Comparison of ENCODE assay signal across 8 cellular contexts in the genomic region with DNA sequence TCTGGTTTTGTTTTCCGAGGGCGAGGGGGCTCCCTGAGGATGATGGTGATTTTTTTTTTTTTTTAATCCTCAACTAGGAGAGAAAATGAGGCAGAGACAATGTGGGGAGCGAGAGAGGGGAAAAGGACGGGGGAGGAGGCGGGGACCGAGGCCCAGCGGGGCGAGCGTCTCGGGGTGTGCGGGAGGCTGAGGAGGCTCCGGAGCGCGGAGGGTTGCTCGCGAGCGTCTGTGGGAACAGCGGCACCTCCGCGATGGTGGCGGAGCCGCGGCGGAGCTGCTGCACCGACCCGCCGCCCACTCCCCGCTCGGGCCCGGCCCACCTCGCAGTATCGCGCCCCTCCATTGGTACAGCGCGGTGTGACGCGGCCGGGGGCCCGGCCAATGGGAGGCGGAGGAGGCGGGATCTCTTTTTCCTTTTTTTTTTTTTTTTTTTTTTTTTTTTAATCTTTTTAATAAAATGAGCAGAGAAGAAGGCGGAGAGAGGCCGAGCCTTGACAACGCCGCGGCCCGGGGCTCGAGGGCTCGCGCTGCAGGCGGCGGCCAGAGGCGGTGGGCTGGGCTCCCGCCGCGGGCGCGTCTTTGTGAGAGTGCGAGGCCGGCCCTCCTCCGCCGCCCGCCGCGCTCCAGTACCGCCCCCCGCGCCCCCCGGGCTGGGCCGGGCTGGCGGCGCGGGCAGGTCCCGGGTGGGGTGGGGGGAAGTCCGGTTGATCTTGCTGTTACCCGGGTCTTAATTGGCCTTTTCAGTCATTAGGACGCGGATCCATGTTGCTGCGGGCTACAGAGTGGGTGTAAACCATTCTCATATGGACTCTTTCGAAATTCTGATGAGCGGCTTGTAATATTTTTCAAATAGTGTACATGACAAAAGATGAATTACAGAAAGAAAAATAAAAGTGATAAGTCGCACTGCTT. TPM values are rescaled to one million over a fixed set of nuclear protein-coding genes. Genes with fewer than 3 reads are reported as not detected.
DNase-seq lines count a peak whose midpoint lies in the region; ATAC-seq and TF ChIP-seq lines count a peak whose summit lies in the region.

A gene (minus strand): TSS at position 228 of the 912 bp plus-strand sequence.

- no peaks in the 10 kb centered on the region for H3K36me3 Mint-ChIP-seq in activated naive CD8-positive, alpha-beta T cell treated with anti-CD3 and anti-CD28 coated beads for 36 hours

- H3K9me2 ChIP-seq in SU-DHL-6 (replicated peaks; ENCODE audit: insufficient read depth, low read length): no peaks in the 10 kb centered on the region

- no peaks in the 10 kb centered on the region for H3K9me3 ChIP-seq in SU-DHL-6 (ENCODE audit: insufficient read depth, low read length)
- H3K9me3 ChIP-seq in parathyroid adenoma (ENCODE audit: control insufficient read depth, low read length): no peaks in the 10 kb centered on the region
- H3K9me3 ChIP-seq in tibial artery: no peaks in the 10 kb centered on the region

- H4K20me1 ChIP-seq in SU-DHL-6 (ENCODE audit: low read depth, low read length): peaks cover 5% of the 10 kb centered on the region; the same call in 1 of the 2 replicates

- no peaks in the 10 kb centered on the region for H3K9me3 Mint-ChIP-seq in activated naive CD8-positive, alpha-beta T cell treated with anti-CD3 and anti-CD28 coated beads for 36 hours

- peaks cover 37% of the 10 kb centered on the region for H3K4me1 Mint-ChIP-seq in activated naive CD8-positive, alpha-beta T cell treated with anti-CD3 and anti-CD28 coated beads for 36 hours

- intact Hi-C loops in Right ventricle myocardium inferior (cut with DNase I): loop anchor here (2.0 kb wide), 1 partner anchor 35 kb away; no protein-coding TSS in a partner anchor
- intact Hi-C loops in tibial artery (cut with DNase I; ENCODE audit: low total_unique reads): no loop called here

- H2AFZ ChIP-seq in SU-DHL-6 (ENCODE audit: low read depth, low read length, severe bottlenecking) (peak within 1 kb of the TSS; percentile 98), parathyroid adenoma (peak within 1 kb of the TSS; percentile 80)

- H3K36me3 ChIP-seq in SU-DHL-6 (ENCODE audit: low read length) (no peaks in the 10 kb centered on the region), parathyroid adenoma (ENCODE audit: control insufficient read depth, insufficient read depth, low read length) (no peaks in the 10 kb centered on the region), tibial artery (no peaks in the 10 kb centered on the region)

- DNase-seq in GM12864 (ENCODE audit: low read depth): peak; percentile 69
- peak; percentile 96 for DNase-seq in NCI-H1092 treated with DMSO at 0.1 percent for 48 hours (lab: John Stamatoyannopoulos, UW)
- DNase-seq in activated naive CD8-positive, alpha-beta T cell treated with anti-CD3 and anti-CD28 coated beads for 36 hours: peak; percentile 98
- DNase-seq in Right ventricle myocardium inferior (ENCODE audit: missing footprints): peak; percentile 95
- peak; percentile 90 to 97 for DNase-seq in tibial artery

- H3K4me3 ChIP-seq in GM12864 (ENCODE audit: low read depth, low read length): peak within 1 kb of the TSS; percentile 92
- H3K4me3 ChIP-seq in SU-DHL-6 (ENCODE audit: insufficient read depth, low read length, poor library complexity, severe bottlenecking): peak within 1 kb of the TSS; percentile 100
- peak within 1 kb of the TSS; percentile 98 for H3K4me3 ChIP-seq in parathyroid adenoma (ENCODE audit: low read depth, low read length)
- H3K4me3 ChIP-seq in tibial artery: peak within 1 kb of the TSS; percentile 72 to 94

- H3K79me2 ChIP-seq in SU-DHL-6 (ENCODE audit: insufficient read depth, low read length): no peaks in the 10 kb centered on the region; the same call in 1 of the 2 replicates
- peaks cover 3% of the 10 kb centered on the region for H3K79me2 ChIP-seq in parathyroid adenoma

- H3K27ac ChIP-seq in SU-DHL-6 (ENCODE audit: low read depth, low read length): peak within 1 kb of the TSS; percentile 79
- peak within 1 kb of the TSS; percentile 92 for H3K27ac ChIP-seq in parathyroid adenoma
- peak within 1 kb of the TSS; percentile 94 to 96 for H3K27ac ChIP-seq in tibial artery

- no peaks in the 10 kb centered on the region for H3K27me3 Mint-ChIP-seq in activated naive CD8-positive, alpha-beta T cell treated with anti-CD3 and anti-CD28 coated beads for 36 hours

- H3K9ac ChIP-seq in SU-DHL-6 (ENCODE audit: low read length): peak within 1 kb of the TSS; percentile 85
- H3K9ac ChIP-seq in parathyroid adenoma: peak within 1 kb of the TSS; percentile 67

- H3K4me2 ChIP-seq in SU-DHL-6 (ENCODE audit: low read depth, low read length, poor library complexity, severe bottlenecking) (peak within 1 kb of the TSS; percentile 80), parathyroid adenoma (ENCODE audit: low read length) (peak within 1 kb of the TSS; percentile 98)

- H3K27ac Mint-ChIP-seq in activated naive CD8-positive, alpha-beta T cell treated with anti-CD3 and anti-CD28 coated beads for 36 hours: peak within 1 kb of the TSS; percentile 92

- H3K4me1 ChIP-seq in parathyroid adenoma (peaks cover 10% of the 10 kb centered on the region), tibial artery (peaks cover 0 to 28% (median 16%) of the 10 kb centered on the region in 4 donors)

- H3F3A ChIP-seq in SU-DHL-6 (ENCODE audit: insufficient read depth): peaks cover 8% of the 10 kb centered on the region

- H3K4me3 Mint-ChIP-seq in activated naive CD8-positive, alpha-beta T cell treated with anti-CD3 and anti-CD28 coated beads for 36 hours: peak within 1 kb of the TSS; percentile 91

- H3K27me3 ChIP-seq in SU-DHL-6 (ENCODE audit: low read length) (no peaks in the 10 kb centered on the region), parathyroid adenoma (ENCODE audit: control insufficient read depth, insufficient read depth, low read length) (no peaks in the 10 kb centered on the region), tibial artery (no peaks in the 10 kb centered on the region)

- TF ChIP-seq CTCF in GM12864 (IDR thresholded peaks at IDR 0.05; ENCODE audit: low read depth, low read length, missing control alignments) (no peak), SU-DHL-6 (IDR thresholded peaks at IDR 0.05; ENCODE audit: insufficient read depth, low read length, poor library complexity, severe bottlenecking) (no peak), parathyroid adenoma (IDR thresholded peaks at IDR 0.05) (no peak), tibial artery (IDR thresholded peaks at IDR 0.05) (no peak)

- peak; percentile 82 for ATAC-seq in HG02623 (IDR thresholded peaks at IDR 0.05; ENCODE audit: unreplicated experiment)
- ATAC-seq in Right ventricle myocardium inferior: peak; percentile 99

RNA-seq across cellular contexts. Expression of the gene that starts here (rescaled TPM):
- total RNA-seq in activated naive CD8-positive, alpha-beta T cell treated with anti-CD3 and anti-CD28 coated beads for 36 hours: 10 to 100 TPM; 36.8 to 39.6 TPM
- total RNA-seq in Right ventricle myocardium inferior: 133 TPM

Comparison
In these comparisons a context has a peak if more than half of its experiments do, and no peak if none do; other contexts are left out.
1. Peak in every context shown above with its lines: DNase-seq, ATAC-seq, H3K4me3 ChIP-seq and H3K27ac ChIP-seq.